Comparison of ENCODE assay signal across 14 cellular contexts in genomic region chr10:24255115-24255895, GRCh38. TPM values are rescaled to one million over a fixed set of nuclear protein-coding genes. Genes with fewer than 3 reads are reported as not detected.
DNase-seq lines count a peak whose midpoint lies in the region; ATAC-seq lines count a peak whose summit lies in the region.
"Had no signal": no experiment of that assay in that cellular context is flagged by ENCODE, and none has a peak within 500 bp of the region (broad histone marks: within the 10 kb centered on the region; RNA-seq: fewer than 3 reads in every experiment).

No MANE protein-coding gene starts in this region.

- peaks cover 26% of the 10 kb centered on the region for H3K4me1 ChIP-seq in iPS-15b (ENCODE audit: control insufficient read depth, insufficient read depth, low read length)

- H3K36me3 ChIP-seq in H7 (replicated peaks; ENCODE audit: control insufficient read depth, insufficient read depth, low read length) (no peaks in the 10 kb centered on the region), iPS-15b (ENCODE audit: control insufficient read depth, insufficient read depth, low read length) (no peaks in the 10 kb centered on the region)
- H3K36me3 ChIP-seq: lower lobe of right lung, MG63, upper lobe of left lung had no signal

- no peaks in the 10 kb centered on the region for H3K9me3 ChIP-seq in iPS-15b (ENCODE audit: control insufficient read depth, insufficient read depth, low read length)
- H3K9me3 ChIP-seq: lower lobe of right lung, MG63, upper lobe of left lung had no signal

- peak overlapping the region; percentile 12 for H3K9ac ChIP-seq in iPS-15b (ENCODE audit: low read depth, low read length)

- DNase-seq in H7, result peak; percentile 72
- DNase-seq in SW480 (ENCODE audit: low spot score), result peak; percentile 25
- peak; percentile 61 for DNase-seq in renal cortical epithelial cell (ENCODE audit: low read depth)
- DNase-seq: activated CD4-positive, CD25-positive, alpha-beta regulatory T cell treated with anti-CD3 and anti-CD28 coated beads, Interleukin-2, amount 50 U/mL, for 72 hours; lower lobe of right lung; MG63; SHP77 treated with DMSO at 0.1 percent for 48 hours had no signal

- no peaks in the 10 kb centered on the region for H3K27me3 ChIP-seq in H7 (ENCODE audit: control insufficient read depth, insufficient read depth, low read length)
- no peaks in the 10 kb centered on the region for H3K27me3 ChIP-seq in iPS-15b (ENCODE audit: control insufficient read depth, insufficient read depth, low read length)
- H3K27me3 ChIP-seq: MG63, upper lobe of left lung had no signal

- no peak for ATAC-seq in HG02973 (IDR thresholded peaks at IDR 0.05; ENCODE audit: unreplicated experiment)
- ATAC-seq in HG03135 (IDR thresholded peaks at IDR 0.05; ENCODE audit: unreplicated experiment), result no peak
- ATAC-seq in GM18868 (IDR thresholded peaks at IDR 0.05; ENCODE audit: unreplicated experiment), result no peak
- ATAC-seq in HG02885 (IDR thresholded peaks at IDR 0.05; ENCODE audit: poor library complexity, unreplicated experiment), result no peak
- ATAC-seq: activated T-helper 17 cell treated with anti-CD3 and anti-CD28 coated beads, Interleukin-2, amount 50 U/mL, for 72 hours; lower lobe of right lung had no signal

- peak overlapping the region; percentile 13 for H3K4me3 ChIP-seq in H7 (ENCODE audit: insufficient read depth, low read depth, low read length)
- peak overlapping the region; percentile 52 for H3K4me3 ChIP-seq in iPS-15b (ENCODE audit: low read depth, low read length)
- H3K4me3 ChIP-seq: lower lobe of right lung, MG63, upper lobe of left lung had no signal

RNA-seq across cellular contexts. Expression of gene KIAA1217, which starts 46.4 kb away (rescaled TPM):
- total RNA-seq in H7 (2014; rRNA removed; shearing (Covaris generic)), result 3.0 and 3.7 TPM in 2 replicates
- total RNA-seq in renal cortical epithelial cell, result 6.9 and 33.3 TPM in 2 replicates
